In genomic region chr7:120725376-120726039, GRCh38 we compare ENCODE assay signal across 8 cellular contexts.
DNase-seq lines count a peak whose midpoint lies in the region; ATAC-seq, FAIRE-seq and TF ChIP-seq lines count a peak whose summit lies in the region.

No MANE protein-coding gene starts in this region.

- peak; percentile 38 for DNase-seq in D341Med (ENCODE audit: low spot score)
- DNase-seq in HT-29 (ENCODE audit: low spot score), result peak; percentile 47
- DNase-seq in pons (ENCODE audit: low spot score), result peak; percentile 73
- no peak for DNase-seq in activated CD4-positive, alpha-beta T cell treated with anti-CD3 and anti-CD28 coated beads, Interleukin-2, amount 50 U/mL, for 48 hours
- DNase-seq in sciatic nerve (ENCODE audit: low spot score), result no peak
- DNase-seq in effector CD4-positive, alpha-beta T cell, result no peak

- intact Hi-C loops in sciatic nerve (cut with DNase I), result no loop called here

- no peak for ATAC-seq in sciatic nerve

- H4K20me1 ChIP-seq in OCI-LY3 (ENCODE audit: insufficient read depth, low read length), result no peaks in the 10 kb centered on the region

- peak; percentile 91 for FAIRE-seq in endometrium (lab: Jason Lieb, UNC)

- no peak overlapping the region for H3K9ac ChIP-seq in OCI-LY3 (ENCODE audit: low read length)

- TF ChIP-seq CTCF in OCI-LY3 (IDR thresholded peaks at IDR 0.05; ENCODE audit: low read depth, low read length), result peak; percentile 70

- no peaks in the 10 kb centered on the region for H3K27me3 ChIP-seq in OCI-LY3 (ENCODE audit: low read depth, low read length)

- no peak overlapping the region for H3K27ac ChIP-seq in OCI-LY3 (ENCODE audit: low read length)

- H3K4me1 ChIP-seq in OCI-LY3 (ENCODE audit: low read length), result peaks cover 21% of the 10 kb centered on the region

- H3K79me2 ChIP-seq in OCI-LY3 (ENCODE audit: low read length), result no peaks in the 10 kb centered on the region

- H2AFZ ChIP-seq in OCI-LY3 (ENCODE audit: low read depth, low read length), result peak overlapping the region; percentile 16; the same call in 1 of the 2 replicates

- peak overlapping the region; percentile 65 for H3K4me2 ChIP-seq in OCI-LY3 (ENCODE audit: low read length)

- no peaks in the 10 kb centered on the region for H3K36me3 ChIP-seq in OCI-LY3 (replicated peaks; ENCODE audit: low read depth, low read length)

- no peaks in the 10 kb centered on the region for H3K9me3 ChIP-seq in OCI-LY3 (ENCODE audit: insufficient read depth, low read length)

- peak overlapping the region; percentile 60 for H3K4me3 ChIP-seq in OCI-LY3 (ENCODE audit: low read length)

Comparison
In these comparisons a context has a peak if more than half of its experiments do, and no peak if none do; other contexts are left out.
1. DNase-seq: peak in D341Med (single experiment), HT-29 (single experiment) and pons (single experiment); none in activated CD4-positive, alpha-beta T cell treated with anti-CD3 and anti-CD28 coated beads, Interleukin-2, amount 50 U/mL, for 48 hours (0 of 2), sciatic nerve (single experiment) and effector CD4-positive, alpha-beta T cell (single experiment).